ENCODE assay signal across 9 cellular contexts in genomic region chr17:40486513-40487370, GRCh38. TPM values are rescaled to one million over a fixed set of nuclear protein-coding genes. Genes with fewer than 3 reads are reported as not detected.
DNase-seq lines count a peak whose midpoint lies in the region; ATAC-seq and TF ChIP-seq lines count a peak whose summit lies in the region.
"Had no signal": no experiment of that assay in that cellular context is flagged by ENCODE, and none has a peak within 500 bp of the region (broad histone marks: within the 10 kb centered on the region; RNA-seq: fewer than 3 reads in every experiment).

No MANE protein-coding gene starts in this region.

- POLR2A ChIA-PET in MCF 10A (lab: Yijun Ruan, JAX), result interaction anchor here (0.6 to 21.4 kb wide), 13 partner anchors 11 to 321 kb away, joined by 3 to 703 read pairs (median 16); partner anchors contain the start of gene TNS4

- H3K9me3 Mint-ChIP-seq in CD14-positive monocyte (peaks cover 0 to 2% (median 0%) of the 10 kb centered on the region in 7 donors), MCF 10A (ENCODE audit: unreplicated experiment) (no peaks in the 10 kb centered on the region), nephron progenitor cell (no peaks in the 10 kb centered on the region)

- DNase-seq in CD14-positive monocyte (ENCODE audit: low spot score) (peak; percentile 62), HT-29 (ENCODE audit: low spot score) (peak; percentile 32), MCF 10A (ENCODE audit: unreplicated experiment) (peak; percentile 95), nephron progenitor cell (no peak), occipital lobe (lab: John Stamatoyannopoulos, UW) (no peak)
- DNase-seq: NCI-H1436 treated with DMSO at 0.1 percent for 48 hours had no signal

- no peak for ATAC-seq in GM18861 (IDR thresholded peaks at IDR 0.05; ENCODE audit: unreplicated experiment)
- ATAC-seq in GM21381 (IDR thresholded peaks at IDR 0.05; ENCODE audit: unreplicated experiment), result no peak
- no peak for ATAC-seq in GM19395 (IDR thresholded peaks at IDR 0.05; ENCODE audit: unreplicated experiment)

- H3K4me1 Mint-ChIP-seq in CD14-positive monocyte, result peaks cover 34% of the 10 kb centered on the region
- H3K4me1 Mint-ChIP-seq in MCF 10A (ENCODE audit: insufficient read depth, unreplicated experiment), result peaks cover 83% of the 10 kb centered on the region
- H3K4me1 Mint-ChIP-seq in nephron progenitor cell, result peaks cover 76% of the 10 kb centered on the region

- intact Hi-C loops in CD14-positive monocyte (cut with micrococcal nuclease) (no loop called here), MCF 10A (cut with micrococcal nuclease) (loop anchor here (1.0 kb wide), 3 partner anchors 13 to 47 kb away; no protein-coding TSS in a partner anchor)

- CTCF ChIA-PET in MCF 10A (lab: Yijun Ruan, JAX), result interaction anchor here (0.6 to 2.2 kb wide), 5 partner anchors 10 to 118 kb away, joined by 3 to 9 read pairs (median 4); no protein-coding TSS in a partner anchor

- BruUV-seq in MCF 10A (replicated peaks; lab: Mats Ljungman, UMichigan), result TSS peak; percentile 68

- H3K4me3 Mint-ChIP-seq in CD14-positive monocyte (peak overlapping the region in 1 of 2 donors; percentile 23), MCF 10A (ENCODE audit: unreplicated experiment) (peak overlapping the region; percentile 37), nephron progenitor cell (peak overlapping the region; percentile 14)

- H3K27me3 Mint-ChIP-seq in CD14-positive monocyte (ENCODE audit: low read depth in 3 of 3) (peaks cover 12 to 29% (median 29%) of the 10 kb centered on the region in 3 donors), MCF 10A (ENCODE audit: insufficient read depth, unreplicated experiment) (no peaks in the 10 kb centered on the region), nephron progenitor cell (ENCODE audit: low read depth, poor library complexity) (no peaks in the 10 kb centered on the region)

- peak overlapping the region; percentile 31 to 83 (median 66) for H3K27ac Mint-ChIP-seq in CD14-positive monocyte
- H3K27ac Mint-ChIP-seq in MCF 10A (ENCODE audit: low read depth, unreplicated experiment), result peak overlapping the region; percentile 89
- no peak overlapping the region for H3K27ac Mint-ChIP-seq in nephron progenitor cell

- no peaks in the 10 kb centered on the region for H3K36me3 Mint-ChIP-seq in CD14-positive monocyte
- H3K36me3 Mint-ChIP-seq in MCF 10A (ENCODE audit: insufficient read depth, unreplicated experiment), result peaks cover 100% of the 10 kb centered on the region
- no peaks in the 10 kb centered on the region for H3K36me3 Mint-ChIP-seq in nephron progenitor cell (ENCODE audit: low read depth)

- TF ChIP-seq CTCF in CD14-positive monocyte (IDR thresholded peaks at IDR 0.05) (no peak), MCF 10A (IDR thresholded peaks at IDR 0.05; ENCODE audit: unreplicated experiment) (no peak), nephron progenitor cell (IDR thresholded peaks at IDR 0.05) (no peak)

RNA-seq across cellular contexts. Expression of gene TNS4, which starts 14.7 kb away (rescaled TPM):
- not detected for polyA plus RNA-seq in CD14-positive monocyte
- 148 and 187 TPM in 2 replicates for total RNA-seq in HT-29 (2014; rRNA removed; shearing (Covaris generic))
- total RNA-seq in MCF 10A (2022) (387 and 522 TPM in 2 replicates), occipital lobe (not detected)

RNA-seq across cellular contexts. Expression of gene IGFBP4, which starts 43.5 kb away (rescaled TPM):
- polyA plus RNA-seq in CD14-positive monocyte, result under 1 TPM in 1 of 2 donors, not detected in 1; 0.15 TPM
- total RNA-seq in HT-29 (2014; rRNA removed; shearing (Covaris generic)), result 62.5 and 69.6 TPM in 2 replicates
- 6.5 and 14.4 TPM in 2 replicates for total RNA-seq in MCF 10A (2022)
- total RNA-seq in occipital lobe, result 15.4 TPM

Comparison
In these comparisons a context has a peak if more than half of its experiments do, and no peak if none do; other contexts are left out.
1. DNase-seq: peak in CD14-positive monocyte (single experiment), HT-29 (single experiment) and MCF 10A (single experiment); none in nephron progenitor cell (single experiment) and occipital lobe (single experiment).
2. RNA of gene TNS4, which starts 14.7 kb away (total RNA-seq): 387 to 522 TPM in MCF 10A and 148 to 187 TPM in HT-29; not detected in occipital lobe (single experiment); every median in the first group is over 100 times any median in the second.